In genomic region chr5:33032161-33033085, GRCh38 we compare ENCODE assay signal across 1 cellular context.
TF ChIP-seq lines count a peak whose summit lies in the region.

No MANE protein-coding gene starts in this region.

TF ChIP-seq in GM23338, 12 proteins besides CTCF, POLR2A, EP300 and RAD21 (continued from another document):
- no peak for TF ChIP-seq ETS1 (IDR thresholded peaks at IDR 0.05)
- TF ChIP-seq POLR2AphosphoS5 (IDR thresholded peaks at IDR 0.05; ENCODE audit: low read depth): no peak
- no peak for TF ChIP-seq EZH2 (IDR thresholded peaks at IDR 0.05; ENCODE audit: low read depth, unreplicated experiment)
- TF ChIP-seq NANOG (IDR thresholded peaks at IDR 0.05; ENCODE audit: borderline replicate concordance): no peak
- TF ChIP-seq JUNB (IDR thresholded peaks at IDR 0.05; ENCODE audit: unreplicated experiment): no peak
- TF ChIP-seq REST (IDR thresholded peaks at IDR 0.05; ENCODE audit: unreplicated experiment): no peak
- TF ChIP-seq CREB1 (CRISPR knock-in tag; IDR thresholded peaks at IDR 0.05; ENCODE audit: low read depth): no peak
